Comparison of ENCODE assay signal across 21 cellular contexts in the genomic region with DNA sequence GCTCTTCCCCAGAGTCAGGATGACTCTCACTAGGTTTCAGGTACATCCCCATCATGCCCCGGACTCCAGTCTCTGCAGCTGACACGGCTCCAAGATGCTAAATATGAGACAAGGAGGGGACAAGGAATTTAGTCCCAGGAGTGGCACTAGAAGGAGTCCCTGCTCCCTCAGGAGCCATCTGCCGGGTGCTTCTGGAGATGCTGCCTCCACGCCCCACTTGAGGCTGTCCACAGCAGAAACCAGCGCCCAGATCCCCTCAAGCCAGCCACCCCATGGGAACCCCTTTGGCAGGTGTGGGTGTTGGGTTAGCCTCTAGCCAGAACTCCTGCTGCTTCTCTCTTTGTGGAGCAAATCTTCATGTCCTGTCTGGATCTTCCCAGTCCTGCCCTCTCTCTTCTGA. TPM values are rescaled to one million over a fixed set of nuclear protein-coding genes. Genes with fewer than 3 reads are reported as not detected.
DNase-seq lines count a peak whose midpoint lies in the region; ATAC-seq, FAIRE-seq and TF ChIP-seq lines count a peak whose summit lies in the region.
"Had no signal": no experiment of that assay in that cellular context is flagged by ENCODE, and none has a peak within 500 bp of the region (broad histone marks: within the 10 kb centered on the region; RNA-seq: fewer than 3 reads in every experiment).

No MANE protein-coding gene starts in this region.

- CTCF ChIA-PET in CD4-positive, alpha-beta memory T cell (lab: Charles Lee; ENCODE audit: partially characterized antibody) = no interaction called here

- H3K27me3 ChIP-seq in BLaER1 treated with 17β-estradiol and CSF1 and Interleukin-3, amounts not matched to agents 10 nM and 100 nM = no peaks in the 10 kb centered on the region
- no peaks in the 10 kb centered on the region for H3K27me3 ChIP-seq in OCI-LY3 (ENCODE audit: low read depth, low read length)
- no peaks in the 10 kb centered on the region for H3K27me3 ChIP-seq in keratinocyte (ENCODE audit: control insufficient read depth, extremely low read depth, insufficient read depth, low read length)
- H3K27me3 ChIP-seq in CD4-positive, alpha-beta memory T cell (ENCODE audit: insufficient read depth, low read length) = peaks cover 3% of the 10 kb centered on the region

- peak overlapping the region in 7 of 11 experiments; percentile 0 to 41 (median 25); a peak in 6 of 22 replicates for H3K27ac ChIP-seq in BLaER1 treated with 17β-estradiol and CSF1 and Interleukin-3, amounts not matched to agents 10 nM and 100 nM
- H3K27ac ChIP-seq in OCI-LY3 (ENCODE audit: low read length) = no peak overlapping the region
- peak overlapping the region; percentile 57 for H3K27ac ChIP-seq in keratinocyte (ENCODE audit: control insufficient read depth, insufficient read depth, low read length)
- no peak overlapping the region for H3K27ac ChIP-seq in CD4-positive, alpha-beta memory T cell (ENCODE audit: low read depth, low read length)

- H3K36me3 Mint-ChIP-seq in stimulated activated naive B cell treated with anti-CD40 and anti-IgM and Interleukin-4, amounts not matched to agents 10 μg/mL and 1 μg/mL and 100 μg/mL, for 72 hours = peaks cover 54 to 59% of the 10 kb centered on the region in 2 donors
- H3K36me3 Mint-ChIP-seq in immature natural killer cell = no peaks in the 10 kb centered on the region
- no peaks in the 10 kb centered on the region for H3K36me3 Mint-ChIP-seq in CD4-positive, alpha-beta memory T cell
- H3K36me3 Mint-ChIP-seq: CD8-positive, alpha-beta T cell had no signal

- no peaks in the 10 kb centered on the region for H3K9me3 Mint-ChIP-seq in stimulated activated naive B cell treated with anti-CD40 and anti-IgM and Interleukin-4, amounts not matched to agents 10 μg/mL and 1 μg/mL and 100 μg/mL, for 72 hours
- no peaks in the 10 kb centered on the region for H3K9me3 Mint-ChIP-seq in immature natural killer cell
- peaks cover 0 to 3% (median 0%) of the 10 kb centered on the region in 8 donors for H3K9me3 Mint-ChIP-seq in CD4-positive, alpha-beta memory T cell
- H3K9me3 Mint-ChIP-seq: CD8-positive, alpha-beta T cell had no signal

- H4K20me1 ChIP-seq in BLaER1 treated with 17β-estradiol and CSF1 and Interleukin-3, amounts not matched to agents 10 nM and 100 nM = peaks cover 0 to 92% (median 63%) of the 10 kb centered on the region in 11 experiments; a peak in 15 of 22 replicates
- peaks cover 99% of the 10 kb centered on the region for H4K20me1 ChIP-seq in OCI-LY3 (ENCODE audit: insufficient read depth, low read length)
- no peaks in the 10 kb centered on the region for H4K20me1 ChIP-seq in keratinocyte (ENCODE audit: control insufficient read depth, extremely low read depth, insufficient read depth, low read length)

- no peaks in the 10 kb centered on the region for H3K9me1 ChIP-seq in keratinocyte (ENCODE audit: control insufficient read depth, extremely low read depth, insufficient read depth, low read length)

- H3K9me3 ChIP-seq in BLaER1 treated with 17β-estradiol and CSF1 and Interleukin-3, amounts not matched to agents 10 nM and 100 nM (replicated peaks in 1 of 11) = no peaks in the 10 kb centered on the region
- no peaks in the 10 kb centered on the region for H3K9me3 ChIP-seq in OCI-LY3 (ENCODE audit: insufficient read depth, low read length)
- H3K9me3 ChIP-seq in keratinocyte (ENCODE audit: control insufficient read depth, low read depth, low read length) = no peaks in the 10 kb centered on the region
- H3K9me3 ChIP-seq in CD4-positive, alpha-beta memory T cell (ENCODE audit: control insufficient read depth in 1 of 2, low read length in 2 of 2) = no peaks in the 10 kb centered on the region
- H3K9me3 ChIP-seq: HAP-1 had no signal

- H3K27me3 Mint-ChIP-seq in stimulated activated naive B cell treated with anti-CD40 and anti-IgM and Interleukin-4, amounts not matched to agents 10 μg/mL and 1 μg/mL and 100 μg/mL, for 72 hours = no peaks in the 10 kb centered on the region
- peaks cover 2 to 9% (median 3%) of the 10 kb centered on the region in 3 donors for H3K27me3 Mint-ChIP-seq in immature natural killer cell (ENCODE audit: low read depth in 3 of 3)
- peaks cover 17 to 25% of the 10 kb centered on the region in 2 donors for H3K27me3 Mint-ChIP-seq in CD4-positive, alpha-beta memory T cell

- POLR2A ChIA-PET in CD4-positive, alpha-beta memory T cell (lab: Charles Lee; ENCODE audit: partially characterized antibody) = no interaction called here

- peak overlapping the region; percentile 88 for H3K27ac Mint-ChIP-seq in stimulated activated naive B cell treated with anti-CD40 and anti-IgM and Interleukin-4, amounts not matched to agents 10 μg/mL and 1 μg/mL and 100 μg/mL, for 72 hours
- no peak overlapping the region for H3K27ac Mint-ChIP-seq in immature natural killer cell
- no peak overlapping the region for H3K27ac Mint-ChIP-seq in CD4-positive, alpha-beta memory T cell
- H3K27ac Mint-ChIP-seq: CD8-positive, alpha-beta T cell had no signal

- no peak overlapping the region for H3K9ac ChIP-seq in BLaER1 treated with 17β-estradiol and CSF1 and Interleukin-3, amounts not matched to agents 10 nM and 100 nM
- no peak overlapping the region for H3K9ac ChIP-seq in OCI-LY3 (ENCODE audit: low read length)
- no peak overlapping the region for H3K9ac ChIP-seq in keratinocyte (ENCODE audit: control insufficient read depth, extremely low read depth, insufficient read depth, low read length)

- peak overlapping the region; percentile 31 to 56 for H3K4me3 Mint-ChIP-seq in stimulated activated naive B cell treated with anti-CD40 and anti-IgM and Interleukin-4, amounts not matched to agents 10 μg/mL and 1 μg/mL and 100 μg/mL, for 72 hours
- no peak overlapping the region for H3K4me3 Mint-ChIP-seq in immature natural killer cell
- no peak overlapping the region for H3K4me3 Mint-ChIP-seq in CD4-positive, alpha-beta memory T cell
- H3K4me3 Mint-ChIP-seq: CD8-positive, alpha-beta T cell had no signal

- peaks cover 57 to 100% (median 96%) of the 10 kb centered on the region in 10 experiments for H3K4me1 ChIP-seq in BLaER1 treated with 17β-estradiol and CSF1 and Interleukin-3, amounts not matched to agents 10 nM and 100 nM
- H3K4me1 ChIP-seq in OCI-LY3 (ENCODE audit: low read length) (peaks cover 91% of the 10 kb centered on the region), keratinocyte (ENCODE audit: control insufficient read depth, extremely low read depth, insufficient read depth, low read length) (peaks cover 30% of the 10 kb centered on the region)
- no peaks in the 10 kb centered on the region for H3K4me1 ChIP-seq in CD4-positive, alpha-beta memory T cell (ENCODE audit: insufficient read depth, low read length)

- H3K4me2 ChIP-seq in BLaER1 treated with 17β-estradiol and CSF1 and Interleukin-3, amounts not matched to agents 10 nM and 100 nM = peak overlapping the region in 8 of 11 experiments; percentile 50 to 84 (median 74); a peak in 7 of 22 replicates
- H3K4me2 ChIP-seq in OCI-LY3 (ENCODE audit: low read length) (0 out of 2 replicates have a peak overlapping the region, but pooled peaks have one; percentile 8), keratinocyte (ENCODE audit: control insufficient read depth, extremely low read depth, insufficient read depth, low read depth, low read length) (peak overlapping the region; percentile 61)

- DNase-seq in keratinocyte (ENCODE audit: low read depth, low spot score) = no peak
- no peak for DNase-seq in stimulated activated naive B cell treated with anti-CD40 and anti-IgM and Interleukin-4, amounts not matched to agents 10 μg/mL and 1 μg/mL and 100 μg/mL, for 72 hours
- no peak for DNase-seq in immature natural killer cell
- no peak for DNase-seq in CD4-positive, alpha-beta memory T cell
- DNase-seq: CD8-positive, alpha-beta T cell; DMS79 treated with DMSO at 0.1 percent for 48 hours; GDM1; Kasumi-1; NCI-H1417; NCI-H1930; NCI-H2171 treated with DMSO at 0.1 percent for 48 hours; NCI-H510A; NCI-H82; RPMI8226 had no signal

- FAIRE-seq in keratinocyte (lab: Jason Lieb, UNC) = no peak
- FAIRE-seq: A204.1, D721Med had no signal

- dilution Hi-C loops in keratinocyte (cut with MboI; ENCODE audit: extremely low pct_ligation_motif_present, low sequenced_read_pairs) = no loop called here

- peaks cover 79 to 93% of the 10 kb centered on the region in 2 donors for H3K4me1 Mint-ChIP-seq in stimulated activated naive B cell treated with anti-CD40 and anti-IgM and Interleukin-4, amounts not matched to agents 10 μg/mL and 1 μg/mL and 100 μg/mL, for 72 hours
- H3K4me1 Mint-ChIP-seq in immature natural killer cell = no peaks in the 10 kb centered on the region
- peaks cover 0 to 2% (median 0%) of the 10 kb centered on the region in 4 donors for H3K4me1 Mint-ChIP-seq in CD4-positive, alpha-beta memory T cell

- no peak overlapping the region for H3K4me3 ChIP-seq in BLaER1 treated with 17β-estradiol and CSF1 and Interleukin-3, amounts not matched to agents 10 nM and 100 nM
- H3K4me3 ChIP-seq in OCI-LY3 (ENCODE audit: low read length) (no peak overlapping the region), keratinocyte (ENCODE audit: control insufficient read depth in 2 of 3, extremely low read depth in 1 of 3, insufficient read depth in 2 of 3, low read depth in 1 of 3, low read length in 3 of 3) (no peak overlapping the region)
- H3K4me3 ChIP-seq in CD4-positive, alpha-beta memory T cell (ENCODE audit: low read length in 2 of 2) = no peak overlapping the region
- H3K4me3 ChIP-seq: HAP-1 had no signal

- intact Hi-C loops in CD4-positive, alpha-beta memory T cell (cut with micrococcal nuclease) = no loop called here

- H3K36me3 ChIP-seq in BLaER1 treated with 17β-estradiol and CSF1 and Interleukin-3, amounts not matched to agents 10 nM and 100 nM = peaks cover 0 to 95% (median 65%) of the 10 kb centered on the region in 11 experiments; a peak in 16 of 22 replicates
- H3K36me3 ChIP-seq in OCI-LY3 (replicated peaks; ENCODE audit: low read depth, low read length) (peaks cover 79% of the 10 kb centered on the region), keratinocyte (ENCODE audit: control insufficient read depth in 2 of 2, extremely low read depth in 1 of 2, insufficient read depth in 2 of 2, low read length in 2 of 2) (no peaks in the 10 kb centered on the region)
- H3K36me3 ChIP-seq in CD4-positive, alpha-beta memory T cell (ENCODE audit: insufficient read depth, low read length) = no peaks in the 10 kb centered on the region
- H3K36me3 ChIP-seq: HAP-1 had no signal

- H2AFZ ChIP-seq in OCI-LY3 (ENCODE audit: low read depth, low read length) = no peak overlapping the region
- H2AFZ ChIP-seq in keratinocyte (ENCODE audit: control insufficient read depth, low read length) = no peak overlapping the region

- TF ChIP-seq CTCF in OCI-LY3 (IDR thresholded peaks at IDR 0.05; ENCODE audit: low read depth, low read length) (0 out of 2 replicates have a peak, but pooled peaks have one; percentile 4), keratinocyte (optimal IDR thresholded peaks at IDR 0.05 in 1 of 3, IDR thresholded peaks at IDR 0.05 in 1 of 3, conservative IDR thresholded peaks at IDR 0.05 in 1 of 3; ENCODE audit: extremely low read depth in 1 of 3, insufficient read depth in 2 of 3, low read length in 3 of 3) (no peak)

- H3K79me2 ChIP-seq in OCI-LY3 (ENCODE audit: low read length) (peaks cover 100% of the 10 kb centered on the region), keratinocyte (ENCODE audit: control insufficient read depth, insufficient read depth, low read length) (no peaks in the 10 kb centered on the region)

- no peak for ATAC-seq in stimulated activated naive B cell treated with anti-CD40 and anti-IgM and Interleukin-4, amounts not matched to agents 10 μg/mL and 1 μg/mL and 100 μg/mL, for 72 hours (replicated peaks)
- ATAC-seq in GM18519 (IDR thresholded peaks at IDR 0.05; ENCODE audit: low FRiP score, unreplicated experiment) (no peak), GM21825 (IDR thresholded peaks at IDR 0.05; ENCODE audit: unreplicated experiment) (no peak)
- ATAC-seq: CD8-positive, alpha-beta T cell had no signal

RNA-seq across cellular contexts. Expression of gene BCL11A, which starts 40.3 kb away (rescaled TPM):
- 3.8 to 5.3 TPM (median 5.0 TPM) in 3 replicates for polyA plus RNA-seq in keratinocyte
- 6.4 TPM for polyA plus RNA-seq in keratinocyte (2011; ENCODE audit: low read depth)
- polyA plus RNA-seq in keratinocyte (2011; cell fraction: cytosol; rRNA removed) = 2.9 and 3.7 TPM in 2 replicates
- polyA plus RNA-seq in keratinocyte (2011; cell fraction: nucleus; rRNA removed) = 10.2 and 12.2 TPM in 2 replicates
- polyA plus RNA-seq in keratinocyte (2012; ENCODE audit: low replicate concordance) = 4.8 and 12.4 TPM in 2 replicates
- polyA minus RNA-seq in keratinocyte = 9.7 to 17.6 TPM (median 12.8 TPM) in 3 replicates
- 4.2 TPM for polyA minus RNA-seq in keratinocyte (2011; cell fraction: cytosol; rRNA and poly(A)+ RNA removed)
- 10.6 and 20.9 TPM in 2 replicates for polyA minus RNA-seq in keratinocyte (2011; cell fraction: nucleus; rRNA and poly(A)+ RNA removed)
- under 1 TPM; 0.14 to 0.69 (median 0.29) TPM for polyA plus RNA-seq in immature natural killer cell
- under 1 TPM in 1 of 2 experiments, not detected in 1; 0.12 TPM for total RNA-seq in CD4-positive, alpha-beta memory T cell
- 1 to 10 TPM in 1 of 2 donors, not detected in 1; 1.6 TPM for polyA plus RNA-seq in CD4-positive, alpha-beta memory T cell

Comparison
In these comparisons a context has a peak if more than half of its experiments do, and no peak if none do; other contexts are left out.
1. H3K27ac ChIP-seq: peak in BLaER1 treated with 17β-estradiol and CSF1 and Interleukin-3, amounts not matched to agents 10 nM and 100 nM (7 of 11) and keratinocyte (single experiment); none in OCI-LY3 (single experiment) and CD4-positive, alpha-beta memory T cell (single experiment).
2. H3K4me2 ChIP-seq: peak in every context shown above with its lines; median percentile 74 in BLaER1 treated with 17β-estradiol and CSF1 and Interleukin-3, amounts not matched to agents 10 nM and 100 nM; 61 in keratinocyte; 8 in OCI-LY3.
3. H3K4me3 Mint-ChIP-seq: peak in stimulated activated naive B cell treated with anti-CD40 and anti-IgM and Interleukin-4, amounts not matched to agents 10 μg/mL and 1 μg/mL and 100 μg/mL, for 72 hours (2 of 2); none in immature natural killer cell (0 of 5) and CD4-positive, alpha-beta memory T cell (0 of 8).